ENCODE assay signal across 2 cellular contexts in the genomic region with DNA sequence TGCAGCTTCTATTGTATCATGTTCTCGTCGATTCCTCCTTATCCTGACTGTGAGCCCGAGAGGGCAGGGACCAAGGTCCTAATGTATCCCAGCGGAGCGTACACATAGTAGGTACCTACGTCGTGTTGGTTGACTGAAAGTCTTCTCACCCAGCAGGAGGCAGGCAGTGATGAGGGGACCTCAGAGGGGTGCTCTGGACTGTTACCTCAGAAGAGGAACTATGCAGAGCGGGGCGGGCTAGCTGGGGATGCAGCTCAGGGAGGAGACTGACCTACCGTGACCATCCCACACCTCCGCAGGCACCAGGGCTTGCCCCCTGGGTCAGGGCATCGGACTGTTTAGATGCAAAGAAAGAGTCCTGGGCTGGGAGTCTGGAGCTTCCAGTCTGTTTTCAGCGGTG.
TF ChIP-seq lines count a peak whose summit lies in the region.

No MANE protein-coding gene starts in this region.

TF ChIP-seq in IMR-90, 13 proteins besides CTCF, POLR2A, EP300 and RAD21:
- TF ChIP-seq FOS (IDR thresholded peaks at IDR 0.05; ENCODE audit: low read depth, low read length) (no peak), MAFK (IDR thresholded peaks at IDR 0.05; ENCODE audit: low read depth, low read length) (no peak), BHLHE40 (IDR thresholded peaks at IDR 0.05; ENCODE audit: low read depth, low read length) (no peak), MXI1 (IDR thresholded peaks at IDR 0.05; ENCODE audit: borderline replicate concordance, low read depth, low read length) (no peak), RCOR1 (IDR thresholded peaks at IDR 0.05; ENCODE audit: insufficient replicate concordance, low read length) (no peak), RFX5 (IDR thresholded peaks at IDR 0.05; ENCODE audit: low read depth, low read length) (no peak), CHD1 (IDR thresholded peaks at IDR 0.05; ENCODE audit: low read depth, low read length) (no peak), SMC3 (IDR thresholded peaks at IDR 0.05; ENCODE audit: low read depth, low read length) (no peak), CEBPB (IDR thresholded peaks at IDR 0.05; ENCODE audit: low read depth, low read length) (no peak), ELK1 (IDR thresholded peaks at IDR 0.05; ENCODE audit: borderline replicate concordance, low read depth, low read length) (no peak), NFE2L2 (IDR thresholded peaks at IDR 0.05; ENCODE audit: low read depth, low read length) (no peak), MAZ (IDR thresholded peaks at IDR 0.05; ENCODE audit: borderline replicate concordance, low read depth, low read length) (no peak)
- TF ChIP-seq, protein P1, sequence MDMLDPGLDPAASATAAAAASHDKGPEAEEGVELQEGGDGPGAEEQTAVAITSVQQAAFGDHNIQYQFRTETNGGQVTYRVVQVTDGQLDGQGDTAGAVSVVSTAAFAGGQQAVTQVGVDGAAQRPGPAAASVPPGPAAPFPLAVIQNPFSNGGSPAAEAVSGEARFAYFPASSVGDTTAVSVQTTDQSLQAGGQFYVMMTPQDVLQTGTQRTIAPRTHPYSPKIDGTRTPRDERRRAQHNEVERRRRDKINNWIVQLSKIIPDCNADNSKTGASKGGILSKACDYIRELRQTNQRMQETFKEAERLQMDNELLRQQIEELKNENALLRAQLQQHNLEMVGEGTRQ (IDR thresholded peaks at IDR 0.05; ENCODE audit: low read depth, low read length), result no peak

TF ChIP-seq in K562, 482 proteins besides CTCF, POLR2A, EP300 and RAD21:
- TF ChIP-seq ZKSCAN1 (IDR thresholded peaks at IDR 0.05; ENCODE audit: low read depth, low read length), result peak; percentile 66; the same call in 1 of the 2 replicates
- TF ChIP-seq RNF2 (IDR thresholded peaks at IDR 0.05), result no peak
- TF ChIP-seq CGGBP1 (CRISPR knock-in tag; IDR thresholded peaks at IDR 0.05), result no peak
